In the genomic region with DNA sequence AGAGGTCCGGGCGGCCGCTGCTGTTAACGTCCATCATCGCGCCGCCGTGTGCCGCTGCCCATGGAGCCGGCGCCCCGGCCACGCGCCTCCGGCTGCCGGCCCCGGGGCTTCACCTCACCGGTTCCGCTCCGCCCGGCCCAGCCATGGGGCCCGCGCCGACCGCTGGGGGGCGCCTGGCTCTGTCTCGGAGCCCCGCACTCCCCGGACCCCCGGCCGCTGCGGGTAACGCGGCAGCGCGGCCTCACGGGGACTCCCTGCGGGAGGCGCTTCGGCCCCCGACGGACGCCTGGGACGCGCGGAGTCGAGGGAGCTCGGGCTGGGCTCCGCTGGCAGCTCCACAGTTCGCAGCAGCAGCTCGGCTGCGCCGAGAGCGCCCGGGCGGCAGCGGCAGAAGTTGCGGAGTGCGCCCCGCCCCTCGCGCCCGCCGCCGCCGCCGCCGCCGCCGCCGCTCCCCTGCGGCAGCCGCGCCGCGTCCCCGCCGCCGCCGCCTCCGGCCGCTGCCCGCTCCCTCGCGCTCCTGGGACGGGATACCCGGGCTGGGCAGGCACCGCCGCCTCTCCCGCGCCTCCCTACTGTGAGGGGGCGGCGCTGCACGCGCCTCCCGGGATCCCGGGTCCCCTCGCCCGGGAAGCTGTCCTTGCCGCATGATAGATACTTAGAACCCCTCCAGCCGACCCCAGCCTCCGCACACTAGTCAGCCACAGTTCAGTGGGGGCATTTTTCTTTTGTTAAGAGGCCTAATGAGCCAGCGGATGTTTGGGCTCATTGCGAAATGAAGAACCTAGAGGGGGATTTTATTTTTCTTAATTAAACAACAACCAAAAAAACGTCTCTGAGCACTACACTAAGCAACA, we compare ENCODE assay signal across 1 cellular context.
TF ChIP-seq lines count a peak whose summit lies in the region.

A gene (minus strand): TSS at position 405 of the 854 bp plus-strand sequence. CDS start 368 bp downstream, at position 37.

TF ChIP-seq in HepG2, 621 proteins besides CTCF, POLR2A, EP300 and RAD21 (continued from another document and continues in another):
- TF ChIP-seq XRCC5 (optimal IDR thresholded peaks at IDR 0.05; ENCODE audit: low read length) (no peak), REPIN1 (CRISPR knock-in tag; IDR thresholded peaks at IDR 0.05; ENCODE audit: borderline replicate concordance, low read depth) (no peak), ZNF12 (CRISPR knock-in tag; IDR thresholded peaks at IDR 0.05) (no peak), FOSL1 (CRISPR knock-in tag; IDR thresholded peaks at IDR 0.05; ENCODE audit: borderline replicate concordance) (no peak), KLF15 (CRISPR knock-in tag; IDR thresholded peaks at IDR 0.05; ENCODE audit: borderline replicate concordance) (no peak), ZNF343 (CRISPR knock-in tag; IDR thresholded peaks at IDR 0.05) (no peak), ZFX (CRISPR knock-in tag; IDR thresholded peaks at IDR 0.05; ENCODE audit: low read depth) (peak; percentile 22; the same call in 1 of the 2 replicates), MEIS1 (CRISPR knock-in tag; IDR thresholded peaks at IDR 0.05; ENCODE audit: borderline replicate concordance) (no peak), SMARCE1 (IDR thresholded peaks at IDR 0.05; ENCODE audit: borderline replicate concordance) (no peak), CBX2 (IDR thresholded peaks at IDR 0.05; ENCODE audit: low read depth, low read length) (no peak), CBX2 (CRISPR knock-in tag; IDR thresholded peaks at IDR 0.05; ENCODE audit: low read depth) (no peak), NFYC (CRISPR knock-in tag; IDR thresholded peaks at IDR 0.05) (no peak), SMAD3 (CRISPR knock-in tag; IDR thresholded peaks at IDR 0.05) (no peak), MTA1 (CRISPR knock-in tag; IDR thresholded peaks at IDR 0.05; ENCODE audit: borderline replicate concordance) (peak; percentile 47; the same call in 1 of the 2 replicates), ZFP36 (IDR thresholded peaks at IDR 0.05; ENCODE audit: borderline replicate concordance, low read depth, low read length, partially characterized antibody) (no peak), PHF5A (CRISPR knock-in tag; IDR thresholded peaks at IDR 0.05; ENCODE audit: low read depth, unreplicated experiment) (no peak), NR2F1 (CRISPR knock-in tag; IDR thresholded peaks at IDR 0.05) (no peak), ZNF607 (CRISPR knock-in tag; IDR thresholded peaks at IDR 0.05; ENCODE audit: borderline replicate concordance) (0 out of 2 replicates have a peak, but pooled peaks have one; percentile 25), BRD4 (CRISPR knock-in tag; IDR thresholded peaks at IDR 0.05) (no peak), ZBTB7B (CRISPR knock-in tag; IDR thresholded peaks at IDR 0.05) (peak; percentile 68), PHB2 (IDR thresholded peaks at IDR 0.05; ENCODE audit: partially characterized antibody) (no peak), RFX5 (IDR thresholded peaks at IDR 0.05; ENCODE audit: low read depth, low read length) (no peak), GTF3A (CRISPR knock-in tag; conservative IDR thresholded peaks at IDR 0.05) (no peak), MXI1 (IDR thresholded peaks at IDR 0.05; ENCODE audit: borderline replicate concordance, low read depth, low read length) (0 out of 3 replicates have a peak, but pooled peaks have one; percentile 22), ZNF773 (CRISPR knock-in tag; IDR thresholded peaks at IDR 0.05; ENCODE audit: borderline replicate concordance) (no peak), PCBP1 (IDR thresholded peaks at IDR 0.05; ENCODE audit: borderline replicate concordance, low read depth, low read length) (no peak), NFE2L2 (IDR thresholded peaks at IDR 0.05; ENCODE audit: low read length) (no peak), ZNF431 (CRISPR knock-in tag; IDR thresholded peaks at IDR 0.05; ENCODE audit: borderline replicate concordance, low read depth) (no peak), ZNF572 (CRISPR knock-in tag; IDR thresholded peaks at IDR 0.05) (no peak), ZFP41 (CRISPR knock-in tag; IDR thresholded peaks at IDR 0.05; ENCODE audit: borderline replicate concordance) (no peak)
- TF ChIP-seq, protein P1, sequence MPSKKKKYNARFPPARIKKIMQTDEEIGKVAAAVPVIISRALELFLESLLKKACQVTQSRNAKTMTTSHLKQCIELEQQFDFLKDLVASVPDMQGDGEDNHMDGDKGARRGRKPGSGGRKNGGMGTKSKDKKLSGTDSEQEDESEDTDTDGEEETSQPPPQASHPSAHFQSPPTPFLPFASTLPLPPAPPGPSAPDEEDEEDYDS (CRISPR knock-in tag; IDR thresholded peaks at IDR 0.05): no peak
- TF ChIP-seq, protein P2, sequence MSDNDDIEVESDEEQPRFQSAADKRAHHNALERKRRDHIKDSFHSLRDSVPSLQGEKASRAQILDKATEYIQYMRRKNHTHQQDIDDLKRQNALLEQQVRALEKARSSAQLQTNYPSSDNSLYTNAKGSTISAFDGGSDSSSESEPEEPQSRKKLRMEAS (IDR thresholded peaks at IDR 0.05): peak; percentile 34; the same call in 1 of the 2 replicates
- TF ChIP-seq, protein P3, sequence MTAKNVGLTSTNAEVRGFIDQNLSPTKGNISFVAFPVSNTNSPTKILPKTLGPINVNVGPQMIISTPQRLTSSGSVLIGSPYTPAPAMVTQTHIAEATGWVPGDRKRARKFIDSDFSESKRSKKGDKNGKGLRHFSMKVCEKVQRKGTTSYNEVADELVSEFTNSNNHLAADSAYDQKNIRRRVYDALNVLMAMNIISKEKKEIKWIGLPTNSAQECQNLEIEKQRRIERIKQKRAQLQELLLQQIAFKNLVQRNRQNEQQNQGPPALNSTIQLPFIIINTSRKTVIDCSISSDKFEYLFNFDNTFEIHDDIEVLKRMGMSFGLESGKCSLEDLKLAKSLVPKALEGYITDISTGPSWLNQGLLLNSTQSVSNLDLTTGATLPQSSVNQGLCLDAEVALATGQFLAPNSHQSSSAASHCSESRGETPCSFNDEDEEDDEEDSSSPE (CRISPR knock-in tag; IDR thresholded peaks at IDR 0.05): no peak
- TF ChIP-seq, protein P4, sequence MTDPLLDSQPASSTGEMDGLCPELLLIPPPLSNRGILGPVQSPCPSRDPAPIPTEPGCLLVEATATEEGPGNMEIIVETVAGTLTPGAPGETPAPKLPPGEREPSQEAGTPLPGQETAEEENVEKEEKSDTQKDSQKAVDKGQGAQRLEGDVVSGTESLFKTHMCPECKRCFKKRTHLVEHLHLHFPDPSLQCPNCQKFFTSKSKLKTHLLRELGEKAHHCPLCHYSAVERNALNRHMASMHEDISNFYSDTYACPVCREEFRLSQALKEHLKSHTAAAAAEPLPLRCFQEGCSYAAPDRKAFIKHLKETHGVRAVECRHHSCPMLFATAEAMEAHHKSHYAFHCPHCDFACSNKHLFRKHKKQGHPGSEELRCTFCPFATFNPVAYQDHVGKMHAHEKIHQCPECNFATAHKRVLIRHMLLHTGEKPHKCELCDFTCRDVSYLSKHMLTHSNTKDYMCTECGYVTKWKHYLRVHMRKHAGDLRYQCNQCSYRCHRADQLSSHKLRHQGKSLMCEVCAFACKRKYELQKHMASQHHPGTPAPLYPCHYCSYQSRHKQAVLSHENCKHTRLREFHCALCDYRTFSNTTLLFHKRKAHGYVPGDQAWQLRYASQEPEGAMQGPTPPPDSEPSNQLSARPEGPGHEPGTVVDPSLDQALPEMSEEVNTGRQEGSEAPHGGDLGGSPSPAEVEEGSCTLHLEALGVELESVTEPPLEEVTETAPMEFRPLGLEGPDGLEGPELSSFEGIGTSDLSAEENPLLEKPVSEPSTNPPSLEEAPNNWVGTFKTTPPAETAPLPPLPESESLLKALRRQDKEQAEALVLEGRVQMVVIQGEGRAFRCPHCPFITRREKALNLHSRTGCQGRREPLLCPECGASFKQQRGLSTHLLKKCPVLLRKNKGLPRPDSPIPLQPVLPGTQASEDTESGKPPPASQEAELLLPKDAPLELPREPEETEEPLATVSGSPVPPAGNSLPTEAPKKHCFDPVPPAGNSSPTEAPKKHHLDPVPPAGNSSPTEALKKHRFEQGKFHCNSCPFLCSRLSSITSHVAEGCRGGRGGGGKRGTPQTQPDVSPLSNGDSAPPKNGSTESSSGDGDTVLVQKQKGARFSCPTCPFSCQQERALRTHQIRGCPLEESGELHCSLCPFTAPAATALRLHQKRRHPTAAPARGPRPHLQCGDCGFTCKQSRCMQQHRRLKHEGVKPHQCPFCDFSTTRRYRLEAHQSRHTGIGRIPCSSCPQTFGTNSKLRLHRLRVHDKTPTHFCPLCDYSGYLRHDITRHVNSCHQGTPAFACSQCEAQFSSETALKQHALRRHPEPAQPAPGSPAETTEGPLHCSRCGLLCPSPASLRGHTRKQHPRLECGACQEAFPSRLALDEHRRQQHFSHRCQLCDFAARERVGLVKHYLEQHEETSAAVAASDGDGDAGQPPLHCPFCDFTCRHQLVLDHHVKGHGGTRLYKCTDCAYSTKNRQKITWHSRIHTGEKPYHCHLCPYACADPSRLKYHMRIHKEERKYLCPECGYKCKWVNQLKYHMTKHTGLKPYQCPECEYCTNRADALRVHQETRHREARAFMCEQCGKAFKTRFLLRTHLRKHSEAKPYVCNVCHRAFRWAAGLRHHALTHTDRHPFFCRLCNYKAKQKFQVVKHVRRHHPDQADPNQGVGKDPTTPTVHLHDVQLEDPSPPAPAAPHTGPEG (CRISPR knock-in tag; IDR thresholded peaks at IDR 0.05): no peak
- TF ChIP-seq, protein P5, sequence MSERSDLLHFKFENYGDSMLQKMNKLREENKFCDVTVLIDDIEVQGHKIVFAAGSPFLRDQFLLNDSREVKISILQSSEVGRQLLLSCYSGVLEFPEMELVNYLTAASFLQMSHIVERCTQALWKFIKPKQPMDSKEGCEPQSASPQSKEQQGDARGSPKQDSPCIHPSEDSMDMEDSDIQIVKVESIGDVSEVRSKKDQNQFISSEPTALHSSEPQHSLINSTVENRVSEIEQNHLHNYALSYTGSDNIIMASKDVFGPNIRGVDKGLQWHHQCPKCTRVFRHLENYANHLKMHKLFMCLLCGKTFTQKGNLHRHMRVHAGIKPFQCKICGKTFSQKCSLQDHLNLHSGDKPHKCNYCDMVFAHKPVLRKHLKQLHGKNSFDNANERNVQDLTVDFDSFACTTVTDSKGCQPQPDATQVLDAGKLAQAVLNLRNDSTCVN (CRISPR knock-in tag; IDR thresholded peaks at IDR 0.05; ENCODE audit: borderline replicate concordance): no peak
- TF ChIP-seq, protein P6, sequence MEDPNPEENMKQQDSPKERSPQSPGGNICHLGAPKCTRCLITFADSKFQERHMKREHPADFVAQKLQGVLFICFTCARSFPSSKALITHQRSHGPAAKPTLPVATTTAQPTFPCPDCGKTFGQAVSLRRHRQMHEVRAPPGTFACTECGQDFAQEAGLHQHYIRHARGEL (CRISPR knock-in tag; IDR thresholded peaks at IDR 0.05): no peak
- TF ChIP-seq, protein P7, sequence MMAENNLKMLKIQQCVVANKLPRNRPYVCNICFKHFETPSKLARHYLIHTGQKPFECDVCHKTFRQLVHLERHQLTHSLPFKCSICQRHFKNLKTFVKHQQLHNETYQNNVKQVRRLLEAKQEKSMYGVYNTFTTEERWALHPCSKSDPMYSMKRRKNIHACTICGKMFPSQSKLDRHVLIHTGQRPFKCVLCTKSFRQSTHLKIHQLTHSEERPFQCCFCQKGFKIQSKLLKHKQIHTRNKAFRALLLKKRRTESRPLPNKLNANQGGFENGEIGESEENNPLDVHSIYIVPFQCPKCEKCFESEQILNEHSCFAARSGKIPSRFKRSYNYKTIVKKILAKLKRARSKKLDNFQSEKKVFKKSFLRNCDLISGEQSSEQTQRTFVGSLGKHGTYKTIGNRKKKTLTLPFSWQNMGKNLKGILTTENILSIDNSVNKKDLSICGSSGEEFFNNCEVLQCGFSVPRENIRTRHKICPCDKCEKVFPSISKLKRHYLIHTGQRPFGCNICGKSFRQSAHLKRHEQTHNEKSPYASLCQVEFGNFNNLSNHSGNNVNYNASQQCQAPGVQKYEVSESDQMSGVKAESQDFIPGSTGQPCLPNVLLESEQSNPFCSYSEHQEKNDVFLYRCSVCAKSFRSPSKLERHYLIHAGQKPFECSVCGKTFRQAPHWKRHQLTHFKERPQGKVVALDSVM (CRISPR knock-in tag; IDR thresholded peaks at IDR 0.05): no peak
- TF ChIP-seq, protein P8, sequence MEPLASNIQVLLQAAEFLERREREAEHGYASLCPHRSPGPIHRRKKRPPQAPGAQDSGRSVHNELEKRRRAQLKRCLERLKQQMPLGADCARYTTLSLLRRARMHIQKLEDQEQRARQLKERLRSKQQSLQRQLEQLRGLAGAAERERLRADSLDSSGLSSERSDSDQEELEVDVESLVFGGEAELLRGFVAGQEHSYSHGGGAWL (CRISPR knock-in tag; IDR thresholded peaks at IDR 0.05): no peak
- TF ChIP-seq, protein P9, sequence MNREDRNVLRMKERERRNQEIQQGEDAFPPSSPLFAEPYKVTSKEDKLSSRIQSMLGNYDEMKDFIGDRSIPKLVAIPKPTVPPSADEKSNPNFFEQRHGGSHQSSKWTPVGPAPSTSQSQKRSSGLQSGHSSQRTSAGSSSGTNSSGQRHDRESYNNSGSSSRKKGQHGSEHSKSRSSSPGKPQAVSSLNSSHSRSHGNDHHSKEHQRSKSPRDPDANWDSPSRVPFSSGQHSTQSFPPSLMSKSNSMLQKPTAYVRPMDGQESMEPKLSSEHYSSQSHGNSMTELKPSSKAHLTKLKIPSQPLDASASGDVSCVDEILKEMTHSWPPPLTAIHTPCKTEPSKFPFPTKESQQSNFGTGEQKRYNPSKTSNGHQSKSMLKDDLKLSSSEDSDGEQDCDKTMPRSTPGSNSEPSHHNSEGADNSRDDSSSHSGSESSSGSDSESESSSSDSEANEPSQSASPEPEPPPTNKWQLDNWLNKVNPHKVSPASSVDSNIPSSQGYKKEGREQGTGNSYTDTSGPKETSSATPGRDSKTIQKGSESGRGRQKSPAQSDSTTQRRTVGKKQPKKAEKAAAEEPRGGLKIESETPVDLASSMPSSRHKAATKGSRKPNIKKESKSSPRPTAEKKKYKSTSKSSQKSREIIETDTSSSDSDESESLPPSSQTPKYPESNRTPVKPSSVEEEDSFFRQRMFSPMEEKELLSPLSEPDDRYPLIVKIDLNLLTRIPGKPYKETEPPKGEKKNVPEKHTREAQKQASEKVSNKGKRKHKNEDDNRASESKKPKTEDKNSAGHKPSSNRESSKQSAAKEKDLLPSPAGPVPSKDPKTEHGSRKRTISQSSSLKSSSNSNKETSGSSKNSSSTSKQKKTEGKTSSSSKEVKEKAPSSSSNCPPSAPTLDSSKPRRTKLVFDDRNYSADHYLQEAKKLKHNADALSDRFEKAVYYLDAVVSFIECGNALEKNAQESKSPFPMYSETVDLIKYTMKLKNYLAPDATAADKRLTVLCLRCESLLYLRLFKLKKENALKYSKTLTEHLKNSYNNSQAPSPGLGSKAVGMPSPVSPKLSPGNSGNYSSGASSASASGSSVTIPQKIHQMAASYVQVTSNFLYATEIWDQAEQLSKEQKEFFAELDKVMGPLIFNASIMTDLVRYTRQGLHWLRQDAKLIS (CRISPR knock-in tag; IDR thresholded peaks at IDR 0.05): no peak
- TF ChIP-seq, protein P10, sequence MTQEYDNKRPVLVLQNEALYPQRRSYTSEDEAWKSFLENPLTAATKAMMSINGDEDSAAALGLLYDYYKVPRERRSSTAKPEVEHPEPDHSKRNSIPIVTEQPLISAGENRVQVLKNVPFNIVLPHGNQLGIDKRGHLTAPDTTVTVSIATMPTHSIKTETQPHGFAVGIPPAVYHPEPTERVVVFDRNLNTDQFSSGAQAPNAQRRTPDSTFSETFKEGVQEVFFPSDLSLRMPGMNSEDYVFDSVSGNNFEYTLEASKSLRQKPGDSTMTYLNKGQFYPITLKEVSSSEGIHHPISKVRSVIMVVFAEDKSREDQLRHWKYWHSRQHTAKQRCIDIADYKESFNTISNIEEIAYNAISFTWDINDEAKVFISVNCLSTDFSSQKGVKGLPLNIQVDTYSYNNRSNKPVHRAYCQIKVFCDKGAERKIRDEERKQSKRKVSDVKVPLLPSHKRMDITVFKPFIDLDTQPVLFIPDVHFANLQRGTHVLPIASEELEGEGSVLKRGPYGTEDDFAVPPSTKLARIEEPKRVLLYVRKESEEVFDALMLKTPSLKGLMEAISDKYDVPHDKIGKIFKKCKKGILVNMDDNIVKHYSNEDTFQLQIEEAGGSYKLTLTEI (CRISPR knock-in tag; conservative IDR thresholded peaks at IDR 0.05): no peak
